ENCODE assay signal across 30 cellular contexts in the genomic region with DNA sequence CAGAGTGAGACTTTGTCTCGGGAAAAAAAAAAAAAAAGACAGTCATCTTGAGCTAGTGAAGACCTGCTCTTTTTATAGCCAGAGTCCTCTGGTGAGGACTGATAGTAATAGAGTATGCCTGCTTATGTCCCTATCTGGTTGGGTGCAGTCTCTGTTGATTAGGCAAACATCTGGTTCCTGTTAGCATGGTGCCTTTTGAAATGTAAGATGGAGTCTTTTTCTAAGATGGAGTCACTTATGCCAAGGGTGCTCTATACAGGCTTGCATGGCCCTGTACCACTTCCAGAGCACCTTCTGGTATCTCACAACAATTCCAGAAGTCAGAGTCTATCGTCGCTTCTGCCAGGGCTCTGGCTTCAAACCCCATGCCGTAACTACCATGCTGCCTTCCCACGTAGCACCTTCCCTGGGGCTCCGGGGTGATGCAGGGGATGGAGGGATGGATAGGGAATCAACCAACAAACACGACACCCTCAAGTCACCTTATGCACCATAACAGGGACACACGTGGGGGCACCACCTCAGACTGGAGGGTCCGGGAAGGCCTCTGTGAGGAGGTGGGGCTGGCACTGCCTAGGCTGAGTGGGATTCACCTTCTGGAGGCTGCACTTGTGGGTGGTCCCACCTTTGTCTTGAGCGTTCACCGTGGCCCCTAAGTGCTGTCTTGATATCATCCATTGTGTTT. TPM values are rescaled to one million over a fixed set of nuclear protein-coding genes. Genes with fewer than 3 reads are reported as not detected.
"Had no signal": no experiment of that assay in that cellular context is flagged by ENCODE, and none has a peak within 500 bp of the region (broad histone marks: within the 10 kb centered on the region; RNA-seq: fewer than 3 reads in every experiment).

No MANE protein-coding gene starts in this region.

- ATAC-seq: activated CD8-positive, alpha-beta T cell treated with anti-CD3 and anti-CD28 coated beads, Interleukin-2, amount 10 ng/mL, durations not matched to agents 7 days and 5 days; body of pancreas; WTC11 had no signal

- DNase-seq: activated CD4-positive, alpha-beta T cell treated with anti-CD3 and anti-CD28 coated beads for 48 hours; activated CD4-positive, alpha-beta T cell treated with anti-CD3 and anti-CD28 coated beads, Interleukin-2, amount 50 U/mL, for 4 hours; activated CD4-positive, CD25-positive, alpha-beta regulatory T cell treated with anti-CD3 and anti-CD28 coated beads, Interleukin-2, amount 50 U/mL, for 72 hours; activated CD8-positive, alpha-beta memory T cell treated with anti-CD3 and anti-CD28 coated beads, Interleukin-2, amount 50 U/mL, for 48 hours; activated CD8-positive, alpha-beta T cell treated with anti-CD3 and anti-CD28 coated beads, Interleukin-2, amount 10 ng/mL, durations not matched to agents 7 days and 5 days; activated effector memory CD4-positive, alpha-beta T cell treated with Interleukin-2 at 50 U/mL for 16 hours; activated naive CD4-positive, alpha-beta T cell; activated T-cell treated with anti-CD3 and anti-CD28 coated beads, Interleukin-2, amount 50 U/mL, for 1 hour; body of pancreas; Karpas-422; MM.1S; NCI-H1105; NCI-H1436; NCI-H1694 treated with DMSO at 0.1 percent for 48 hours; NCI-H2029 treated with DMSO at 0.1 percent for 48 hours; NCI-H345; NCI-H510A; NCI-H526 treated with DMSO at 0.1 percent for 48 hours; NCI-H82; NK-92 treated with Interleukin-12 subunit alpha and Interleukin-12 subunit beta, amount 100 ng/mL, for 24 hours; Right ventricle myocardium superior; SJCRH30; T-cell; T-helper 2 cell; T1000 had no signal

- H3K4me3 ChIP-seq: ascending aorta, body of pancreas, Peyer's patch, SJCRH30 had no signal

- H3K4me1 ChIP-seq: ascending aorta, body of pancreas, Peyer's patch, SJCRH30 had no signal

- H3K27ac ChIP-seq: ascending aorta, body of pancreas, Peyer's patch, RWPE1, SJCRH30 had no signal

- H3K36me3 ChIP-seq: ascending aorta, Peyer's patch, SJCRH30 had no signal

- H3K27me3 ChIP-seq: ascending aorta, body of pancreas, Peyer's patch had no signal

- H3K9me3 ChIP-seq: body of pancreas, Peyer's patch, SJCRH30 had no signal

RNA-seq across cellular contexts. Expression of gene PADI6, which starts 11.6 kb away (rescaled TPM):
- total RNA-seq: activated CD8-positive, alpha-beta T cell treated with anti-CD3 and anti-CD28 coated beads, Interleukin-2, amount 10 ng/mL, durations not matched to agents 7 days and 5 days; ascending aorta; body of pancreas; bronchial epithelial cell; Peyer's patch; Right ventricle myocardium superior; SJCRH30; T-cell; WTC11 had no signal

RNA-seq across cellular contexts. Expression of gene PADI4, which starts 52.4 kb away (rescaled TPM):
- total RNA-seq: ascending aorta, body of pancreas, bronchial epithelial cell, Peyer's patch, SJCRH30 had no signal
